Comparison of ENCODE assay signal across 24 cellular contexts in genomic region chr6:144383336-144383735, GRCh38.
"Had no signal": no experiment of that assay in that cellular context is flagged by ENCODE, and none has a peak within 500 bp of the region (broad histone marks: within the 10 kb centered on the region; RNA-seq: fewer than 3 reads in every experiment).

No MANE protein-coding gene starts in this region.

- H3K4me1 Mint-ChIP-seq: neural crest cell had no signal

- H3K4me1 ChIP-seq: colonic mucosa, uterus had no signal

- H3K27me3 Mint-ChIP-seq: naive B cell, type B pancreatic cell had no signal

- H3K36me3 ChIP-seq: colonic mucosa, right atrium auricular region, sigmoid colon, stomach, thoracic aorta, uterus had no signal

- H2AFZ ChIP-seq: hepatocyte had no signal

- H3K27me3 ChIP-seq: colonic mucosa, hepatocyte, right atrium auricular region, sigmoid colon, stomach, uterus had no signal

- FAIRE-seq: endothelial cell of umbilical vein had no signal

- H3K27ac ChIP-seq: colonic mucosa, hepatocyte, right atrium auricular region, sigmoid colon, skin epidermis, thoracic aorta, uterus had no signal

- H3K4me3 ChIP-seq: colonic mucosa, hepatocyte, lung, right atrium auricular region, sigmoid colon, skin epidermis, stomach, thoracic aorta, uterus had no signal

- H3K4me3 Mint-ChIP-seq: endodermal cell, neural crest cell, type B pancreatic cell had no signal

- ATAC-seq: left colon, left ventricle myocardium superior had no signal

- H3K4me2 ChIP-seq: hepatocyte had no signal

- DNase-seq: colonic mucosa; dermis blood vessel endothelial cell; endodermal cell; erythroblast; foreskin melanocyte; head of caudate nucleus; left colon; left ventricle myocardium superior; midbrain; naive B cell; sigmoid colon; stimulated activated CD4-positive, alpha-beta T cell treated with anti-CD3 and anti-CD28 coated beads, Interleukin-2, amount 100 ng/mL, for 24 hours; stimulated activated naive CD4-positive, alpha-beta T cell; stomach; substantia nigra; uterus had no signal

- H3K9me3 ChIP-seq: colonic mucosa, right atrium auricular region, thoracic aorta, uterus had no signal

- H3K27ac Mint-ChIP-seq: endodermal cell, type B pancreatic cell had no signal
